Comparison of ENCODE assay signal across 23 cellular contexts in the genomic region with DNA sequence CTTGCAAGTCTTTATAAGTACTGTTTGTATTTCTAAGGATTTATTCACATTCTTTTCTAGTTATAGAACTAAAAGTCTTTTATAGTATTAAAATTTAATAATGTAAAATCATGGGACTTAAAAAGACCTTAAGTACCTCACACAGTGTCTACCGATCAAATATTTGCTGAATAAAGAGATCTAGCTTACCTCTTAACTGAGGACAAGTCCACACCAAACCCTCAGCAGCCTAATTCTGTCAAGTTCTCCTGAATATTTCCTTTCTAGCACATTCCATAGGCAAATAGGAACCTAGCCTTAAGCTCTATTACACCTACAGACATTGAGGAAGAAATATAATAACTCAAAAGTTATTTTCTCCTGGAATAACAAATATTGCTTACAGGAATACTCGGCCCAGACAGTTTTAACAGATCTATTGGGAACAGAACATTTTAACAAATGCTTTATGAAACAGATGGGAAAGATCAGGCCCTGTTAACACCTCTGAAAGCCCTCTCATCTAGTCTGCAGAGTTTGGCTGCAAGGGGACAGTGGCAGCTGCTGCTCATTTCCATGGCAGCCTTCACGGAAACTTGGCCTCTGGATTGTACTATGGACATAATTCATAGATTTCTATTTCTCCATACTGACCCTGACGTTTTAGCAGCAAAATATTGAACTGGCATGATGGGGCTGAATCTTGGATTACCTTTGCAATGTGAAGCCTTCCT. TPM values are rescaled to one million over a fixed set of nuclear protein-coding genes. Genes with fewer than 3 reads are reported as not detected.
A peak's percentile ranks its signal among the peaks of the same experiment; 100 is the strongest.
DNase-seq lines count a peak whose midpoint lies in the region; ATAC-seq and TF ChIP-seq lines count a peak whose summit lies in the region.
"Had no signal": no experiment of that assay in that cellular context is flagged by ENCODE, and none has a peak within 500 bp of the region (broad histone marks: within the 10 kb centered on the region; RNA-seq: fewer than 3 reads in every experiment).

No MANE protein-coding gene starts in this region.

- no peaks in the 10 kb centered on the region for H3K9me3 ChIP-seq in gastroesophageal sphincter
- no peaks in the 10 kb centered on the region for H3K9me3 ChIP-seq in right cardiac atrium (ENCODE audit: control insufficient read depth, low read length)
- H3K9me3 ChIP-seq in aorta (ENCODE audit: control insufficient read depth, low read length): no peaks in the 10 kb centered on the region
- no peaks in the 10 kb centered on the region for H3K9me3 ChIP-seq in OCI-LY7 (ENCODE audit: low read length)
- H3K9me3 ChIP-seq: BLaER1 treated with 17β-estradiol and CSF1 and Interleukin-3, amounts not matched to agents 10 nM and 100 nM; HAP-1; SJCRH30 had no signal

- 51 to 54% methylated on average over 2 to 4 of the region's 4 CpGs for WGBS in gastroesophageal sphincter (ENCODE audit: low coverage in 1 of 2), 2 donors
- WGBS in right cardiac atrium: 55% methylated on average over 4 of the region's 4 CpGs
- WGBS in aorta, 2 donors: 58 to 63% methylated on average over 4 of the region's 4 CpGs

- no peaks in the 10 kb centered on the region for H3K79me2 ChIP-seq in OCI-LY7 (ENCODE audit: insufficient read depth, low read depth, low read length)

- H3K27ac ChIP-seq in gastroesophageal sphincter: no peak overlapping the region
- no peak overlapping the region for H3K27ac ChIP-seq in right cardiac atrium (ENCODE audit: low read length)
- no peak overlapping the region for H3K27ac ChIP-seq in aorta (ENCODE audit: low read depth in 1 of 2, low read length in 2 of 2)
- H3K27ac ChIP-seq in OCI-LY7 (ENCODE audit: low read depth, low read length, poor library complexity, severe bottlenecking): no peak overlapping the region
- H3K27ac ChIP-seq: 22Rv1; BLaER1 treated with 17β-estradiol and CSF1 and Interleukin-3, amounts not matched to agents 10 nM and 100 nM; SJCRH30 had no signal

- no TSS peak for BruUV-seq in OCI-LY7 (replicated peaks; lab: Mats Ljungman, UMichigan)

- no peaks in the 10 kb centered on the region for H3K9me2 ChIP-seq in OCI-LY7 (ENCODE audit: insufficient read depth, low read length)

- H3K27me3 ChIP-seq in gastroesophageal sphincter: no peaks in the 10 kb centered on the region
- H3K27me3 ChIP-seq in right cardiac atrium (ENCODE audit: control insufficient read depth, insufficient read depth): no peaks in the 10 kb centered on the region
- H3K27me3 ChIP-seq in aorta (ENCODE audit: control insufficient read depth in 1 of 2, insufficient read depth in 2 of 2, low read length in 1 of 2): no peaks in the 10 kb centered on the region
- H3K27me3 ChIP-seq: SJCRH30 had no signal

- H2AFZ ChIP-seq in OCI-LY7 (ENCODE audit: low read length): no peak overlapping the region
- H2AFZ ChIP-seq: GM23338 had no signal

- H3K4me1 ChIP-seq in gastroesophageal sphincter (no peaks in the 10 kb centered on the region), right cardiac atrium (ENCODE audit: control insufficient read depth, insufficient read depth, low read length) (no peaks in the 10 kb centered on the region), aorta (ENCODE audit: control insufficient read depth in 1 of 2, insufficient read depth in 2 of 2, low read length in 2 of 2) (no peaks in the 10 kb centered on the region), OCI-LY7 (ENCODE audit: insufficient read depth, low read length, poor library complexity, severe bottlenecking) (no peaks in the 10 kb centered on the region)
- H3K4me1 ChIP-seq: HAP-1 had no signal

- no peaks in the 10 kb centered on the region for H3K36me3 ChIP-seq in gastroesophageal sphincter
- H3K36me3 ChIP-seq in aorta (ENCODE audit: control insufficient read depth in 1 of 2, insufficient read depth in 2 of 2, low read length in 1 of 2): no peaks in the 10 kb centered on the region
- no peaks in the 10 kb centered on the region for H3K36me3 ChIP-seq in OCI-LY7 (ENCODE audit: insufficient read depth, low read length)
- H3K36me3 ChIP-seq: BLaER1 treated with 17β-estradiol and CSF1 and Interleukin-3, amounts not matched to agents 10 nM and 100 nM; HAP-1; SJCRH30 had no signal

- ATAC-seq in gastroesophageal sphincter (peak; percentile 34), right cardiac atrium (peak; percentile 79 to 93), aorta (ENCODE audit: low FRiP score) (peak; percentile 15), HG03095 (IDR thresholded peaks at IDR 0.05; ENCODE audit: unreplicated experiment) (no peak), HG03039 (IDR thresholded peaks at IDR 0.05; ENCODE audit: unreplicated experiment) (no peak)
- ATAC-seq: GM23338, Panc1 had no signal

- TF ChIP-seq CTCF in gastroesophageal sphincter (IDR thresholded peaks at IDR 0.05): no peak
- no peak for TF ChIP-seq CTCF in OCI-LY7 (conservative IDR thresholded peaks at IDR 0.05; ENCODE audit: low read length)

- peak; percentile 59 for DNase-seq in DMS 273 (lab: John Stamatoyannopoulos, UW; ENCODE audit: unreplicated experiment)
- DNase-seq in DMS 273 treated with DMSO at 0.1 percent for 48 hours (lab: John Stamatoyannopoulos, UW): no peak
- DNase-seq in right cardiac atrium: peak; percentile 41 to 82 (median 67)
- no peak for DNase-seq in aorta
- no peak for DNase-seq in OCI-LY7 (ENCODE audit: low spot score)
- DNase-seq: ACHN; CD4-positive, alpha-beta memory T cell; NCI-H1105; NCI-H146; NCI-H2029; NCI-H2227 treated with DMSO at 0.1 percent for 48 hours; NCI-H510A; NK-92 treated with Interleukin-12 subunit alpha and Interleukin-12 subunit beta, amount 100 ng/mL, for 24 hours; SJCRH30 had no signal

- POLR2A ChIA-PET in OCI-LY7 (lab: Charles Lee): interaction anchor here (0.8 kb wide), 1 partner anchor 9 kb away, joined by 4 read pairs; no protein-coding TSS in a partner anchor

- intact Hi-C loops in right cardiac atrium (cut with DNase I): no loop called here
- intact Hi-C loops in aorta (cut with DNase I): loop anchor here in 1 of 2 donors (10.0 kb wide), 1 partner anchor 152 kb away; no protein-coding TSS in a partner anchor
- intact Hi-C loops in OCI-LY7 (cut with micrococcal nuclease; ENCODE audit: unreplicated experiment): no loop called here

- TF ChIP-seq EP300 in gastroesophageal sphincter (IDR thresholded peaks at IDR 0.05): no peak

- no peak for TF ChIP-seq POLR2A in gastroesophageal sphincter (IDR thresholded peaks at IDR 0.05)

- H3K4me2 ChIP-seq in OCI-LY7 (ENCODE audit: low read length): no peak overlapping the region
- H3K4me2 ChIP-seq: BLaER1 treated with 17β-estradiol and CSF1 and Interleukin-3, amounts not matched to agents 10 nM and 100 nM; GM23338 had no signal

- CTCF ChIA-PET in OCI-LY7 (lab: Charles Lee; ENCODE audit: unreplicated experiment): no interaction called here

- no peaks in the 10 kb centered on the region for H4K20me1 ChIP-seq in OCI-LY7 (ENCODE audit: insufficient read depth, low read length)
- H4K20me1 ChIP-seq: BLaER1 treated with 17β-estradiol and CSF1 and Interleukin-3, amounts not matched to agents 10 nM and 100 nM had no signal

- H3K4me3 ChIP-seq in gastroesophageal sphincter (no peak overlapping the region), right cardiac atrium (ENCODE audit: low read length) (no peak overlapping the region), aorta (ENCODE audit: low read length in 2 of 2) (no peak overlapping the region), OCI-LY7 (ENCODE audit: low read depth, low read length, poor library complexity, severe bottlenecking) (no peak overlapping the region)
- H3K4me3 ChIP-seq: BLaER1 treated with 17β-estradiol and CSF1 and Interleukin-3, amounts not matched to agents 10 nM and 100 nM; GM23338; HAP-1; SJCRH30 had no signal

RNA-seq across cellular contexts. Expression of gene CRPPA, which starts 8.6 kb away (rescaled TPM):
- total RNA-seq in gastroesophageal sphincter: 1 to 10 TPM; 1.8 to 4.7 (median 3.7) TPM
- 10 to 100 TPM in 3 of 4 donors, 1 to 10 TPM in 1; 8.5 to 13.6 (median 10.5) TPM for total RNA-seq in right cardiac atrium
- 2.3 TPM for polyA plus RNA-seq in right cardiac atrium
- total RNA-seq in aorta: 1 to 10 TPM; 2.1 to 2.4 TPM
- under 1 TPM; 0.13 to 0.23 TPM for polyA plus RNA-seq in aorta
- not detected in 2 replicates for total RNA-seq in OCI-LY7 (2014; rRNA removed; shearing (Covaris generic))
- not detected in 2 replicates for total RNA-seq in OCI-LY7 (2022)

RNA-seq across cellular contexts. Expression of gene SOSTDC1, which starts 52.8 kb away (rescaled TPM):
- 1 to 10 TPM in 2 of 4 donors, under 1 TPM in 1, not detected in 1; 0.87 to 3.4 (median 3.0) TPM for total RNA-seq in gastroesophageal sphincter
- 10 to 100 TPM in 2 of 4 donors, 1 to 10 TPM in 2; 4.3 to 17.2 (median 9.3) TPM for total RNA-seq in right cardiac atrium
- polyA plus RNA-seq in right cardiac atrium: 9.5 TPM
- total RNA-seq in aorta: not detected
- not detected for polyA plus RNA-seq in aorta
- not detected in 2 replicates for total RNA-seq in OCI-LY7 (2014; rRNA removed; shearing (Covaris generic))
- total RNA-seq in OCI-LY7 (2022): not detected in 2 replicates
- total RNA-seq: CD4-positive, alpha-beta memory T cell; Daoy had no signal
- polyA plus RNA-seq: CD4-positive, alpha-beta memory T cell had no signal

Comparison
In these comparisons a context has a peak if more than half of its experiments do, and no peak if none do; other contexts are left out.
1. DNase-seq: peak in DMS 273 (single experiment) and right cardiac atrium (3 of 3); none in DMS 273 treated with DMSO at 0.1 percent for 48 hours (single experiment), aorta (0 of 2) and OCI-LY7 (single experiment).
2. ATAC-seq: peak in gastroesophageal sphincter (single experiment), right cardiac atrium (2 of 2) and aorta (single experiment); none in HG03095 (single experiment) and HG03039 (single experiment).